In the genomic region with DNA sequence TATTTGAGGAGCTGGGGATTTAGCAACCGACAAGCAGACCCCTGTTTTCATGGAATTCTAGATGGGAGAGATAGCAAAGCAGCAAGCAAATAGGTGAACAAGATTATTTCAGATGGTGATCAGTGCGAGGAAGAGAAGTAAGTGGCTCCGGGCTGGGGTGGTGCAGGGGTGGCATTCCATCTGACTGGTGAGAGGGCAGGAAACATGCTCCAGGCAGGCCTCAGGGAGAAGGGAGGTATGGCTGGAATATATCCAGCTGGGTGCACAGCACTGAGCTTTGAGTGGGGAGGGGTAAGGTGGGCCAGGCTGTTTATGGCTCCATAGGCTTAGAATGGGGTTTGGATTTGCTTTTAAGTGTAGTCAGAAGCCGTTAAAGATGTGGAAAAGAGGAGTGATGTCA, we compare ENCODE assay signal across 14 cellular contexts. TPM values are rescaled to one million over a fixed set of nuclear protein-coding genes. Genes with fewer than 3 reads are reported as not detected.
A peak's percentile ranks its signal among the peaks of the same experiment; 100 is the strongest.
DNase-seq lines count a peak whose midpoint lies in the region; ATAC-seq and TF ChIP-seq lines count a peak whose summit lies in the region.
"Had no signal": no experiment of that assay in that cellular context is flagged by ENCODE, and none has a peak within 500 bp of the region (broad histone marks: within the 10 kb centered on the region; RNA-seq: fewer than 3 reads in every experiment).

No MANE protein-coding gene starts in this region.

- H3K9me3 ChIP-seq in HUES48 (ENCODE audit: control insufficient read depth, insufficient read depth, low read length) (no peaks in the 10 kb centered on the region), trophoblast cell (ENCODE audit: insufficient read depth, low read depth, low read length) (no peaks in the 10 kb centered on the region)
- H3K9me3 ChIP-seq: pancreas had no signal

- no peaks in the 10 kb centered on the region for H3K36me3 Mint-ChIP-seq in endothelial cell (ENCODE audit: low read depth, unreplicated experiment)

- H2BK12ac ChIP-seq in trophoblast cell (ENCODE audit: low read length), result no peak overlapping the region

- no peak overlapping the region for H3K23ac ChIP-seq in trophoblast cell (ENCODE audit: low read length)

- H3K4ac ChIP-seq in trophoblast cell (ENCODE audit: low read depth, low read length), result peak overlapping the region; percentile 21

- H4K8ac ChIP-seq in trophoblast cell (ENCODE audit: low read depth, low read length), result no peak overlapping the region

- peak overlapping the region; percentile 3 for H2BK5ac ChIP-seq in trophoblast cell (ENCODE audit: low read depth, low read length, poor library complexity)

- no peak overlapping the region for H3K14ac ChIP-seq in trophoblast cell (ENCODE audit: low read length)

- H3K9ac ChIP-seq in HUES48 (ENCODE audit: low read depth, low read length) (no peak overlapping the region), trophoblast cell (ENCODE audit: low read length) (no peak overlapping the region)

- H3K4me3 ChIP-seq in HUES48 (ENCODE audit: low read depth, low read length) (0 out of 2 replicates have a peak overlapping the region, but pooled peaks have one; percentile 16), trophoblast cell (ENCODE audit: low read depth, low read length) (no peak overlapping the region)
- H3K4me3 ChIP-seq: pancreas had no signal

- peak overlapping the region; percentile 23 for H3K27ac ChIP-seq in HUES48 (ENCODE audit: low read depth, low read length)
- H3K27ac ChIP-seq in trophoblast cell (ENCODE audit: low read depth, low read length), result peak overlapping the region; percentile 51
- H3K27ac ChIP-seq: pancreas had no signal

- H3K79me2 ChIP-seq in trophoblast cell (ENCODE audit: control insufficient read depth, insufficient read depth, low read length, poor library complexity), result peaks cover 16% of the 10 kb centered on the region

- DNase-seq in EH (ENCODE audit: low read depth), result peak; percentile 26
- no peak for DNase-seq in endothelial cell (ENCODE audit: low spot score)
- DNase-seq in trophoblast cell, result peak; percentile 58 to 65
- DNase-seq in NCI-H1092 treated with DMSO at 0.1 percent for 48 hours (lab: John Stamatoyannopoulos, UW), result no peak
- no peak for DNase-seq in NCI-H526 treated with DMSO at 0.1 percent for 48 hours (lab: John Stamatoyannopoulos, UW)
- DNase-seq: Kasumi-1; NCI-H1436; pancreas; stimulated activated CD4-positive, alpha-beta T cell treated with anti-CD3 and anti-CD28 coated beads, Interleukin-15, amount 100 ng/mL, for 24 hours had no signal

- no peak overlapping the region for H3K18ac ChIP-seq in trophoblast cell (ENCODE audit: low read length)

- H3K36me3 ChIP-seq in HUES48 (ENCODE audit: control insufficient read depth, insufficient read depth, low read length) (no peaks in the 10 kb centered on the region), trophoblast cell (ENCODE audit: control insufficient read depth in 1 of 2, insufficient read depth in 2 of 2, low read length in 2 of 2) (no peaks in the 10 kb centered on the region)
- H3K36me3 ChIP-seq: pancreas had no signal

- no peaks in the 10 kb centered on the region for H3K27me3 ChIP-seq in HUES48 (ENCODE audit: control insufficient read depth, insufficient read depth, low read length)
- no peaks in the 10 kb centered on the region for H3K27me3 ChIP-seq in trophoblast cell (ENCODE audit: insufficient read depth, low read length)
- H3K27me3 ChIP-seq: pancreas had no signal

- H3K4me3 Mint-ChIP-seq in endothelial cell (ENCODE audit: unreplicated experiment), result no peak overlapping the region
- H3K4me3 Mint-ChIP-seq: activated T-helper 17 cell treated with anti-CD3 and anti-CD28 coated beads, Interleukin-2, amount 50 U/mL, for 72 hours had no signal

- peaks cover 52% of the 10 kb centered on the region for H3K4me1 ChIP-seq in HUES48 (ENCODE audit: control insufficient read depth, insufficient read depth, low read length)
- peaks cover 6 to 17% of the 10 kb centered on the region in 2 experiments for H3K4me1 ChIP-seq in trophoblast cell (ENCODE audit: control insufficient read depth in 1 of 2, insufficient read depth in 2 of 2, low read length in 2 of 2)

- H2BK120ac ChIP-seq in trophoblast cell (ENCODE audit: insufficient read depth, low read length, poor library complexity), result no peak overlapping the region

- peaks cover 10% of the 10 kb centered on the region for H3K79me1 ChIP-seq in trophoblast cell (ENCODE audit: low read length)

- no peak for TF ChIP-seq CTCF in endothelial cell (IDR thresholded peaks at IDR 0.05; ENCODE audit: unreplicated experiment)

- H3K4me2 ChIP-seq in trophoblast cell (ENCODE audit: low read length), result peak overlapping the region; percentile 16

- H4K12ac ChIP-seq in trophoblast cell (ENCODE audit: low read depth, low read length), result no peak overlapping the region

- peak overlapping the region; percentile 22 for H3K27ac Mint-ChIP-seq in endothelial cell (ENCODE audit: unreplicated experiment)
- H3K27ac Mint-ChIP-seq: activated T-helper 17 cell treated with anti-CD3 and anti-CD28 coated beads, Interleukin-2, amount 50 U/mL, for 72 hours had no signal

- H4K91ac ChIP-seq in trophoblast cell (ENCODE audit: low read depth, low read length), result no peak overlapping the region

- ATAC-seq in HG03045 (IDR thresholded peaks at IDR 0.05; ENCODE audit: unreplicated experiment) (no peak), GM21737 (IDR thresholded peaks at IDR 0.05; ENCODE audit: unreplicated experiment) (no peak)
- ATAC-seq: activated T-helper 17 cell treated with anti-CD3 and anti-CD28 coated beads, Interleukin-2, amount 50 U/mL, for 72 hours; pancreas had no signal

- no CpG with 5 or more reads among the region's 4 CpGs for WGBS in trophoblast cell (ENCODE audit: extremely low coverage, insufficient coverage, insufficient read length)

- peaks cover 12% of the 10 kb centered on the region for H3K27me3 Mint-ChIP-seq in endothelial cell (ENCODE audit: unreplicated experiment)
- H3K27me3 Mint-ChIP-seq: activated T-helper 17 cell treated with anti-CD3 and anti-CD28 coated beads, Interleukin-2, amount 50 U/mL, for 72 hours had no signal

- H2AK5ac ChIP-seq in trophoblast cell (ENCODE audit: low read length), result no peak overlapping the region

- no peaks in the 10 kb centered on the region for H3K9me3 Mint-ChIP-seq in endothelial cell (ENCODE audit: unreplicated experiment)
- H3K9me3 Mint-ChIP-seq: activated T-helper 17 cell treated with anti-CD3 and anti-CD28 coated beads, Interleukin-2, amount 50 U/mL, for 72 hours had no signal

- H2AFZ ChIP-seq in trophoblast cell (ENCODE audit: insufficient read depth, low read length, poor library complexity), result no peak overlapping the region

- peaks cover 11% of the 10 kb centered on the region for H3K4me1 Mint-ChIP-seq in endothelial cell (ENCODE audit: unreplicated experiment)

RNA-seq across cellular contexts. Expression of gene PTTG2, which starts 21.2 kb away (rescaled TPM):
- not detected for total RNA-seq in endothelial cell (ENCODE audit: unreplicated experiment)
- not detected in 2 replicates for polyA plus RNA-seq in trophoblast cell (2013)
- total RNA-seq: NCI-H460 had no signal

Comparison
In these comparisons a context has a peak if more than half of its experiments do, and no peak if none do; other contexts are left out.
1. DNase-seq: peak in EH (single experiment) and trophoblast cell (2 of 2); none in endothelial cell (single experiment), NCI-H1092 treated with DMSO at 0.1 percent for 48 hours (single experiment) and NCI-H526 treated with DMSO at 0.1 percent for 48 hours (single experiment).